ENCODE assay signal across 9 cellular contexts in genomic region chr1:58881471-58881994, GRCh38.
DNase-seq lines count a peak whose midpoint lies in the region; ATAC-seq, FAIRE-seq and TF ChIP-seq lines count a peak whose summit lies in the region.
"Had no signal": no experiment of that assay in that cellular context is flagged by ENCODE, and none has a peak within 500 bp of the region (broad histone marks: within the 10 kb centered on the region; RNA-seq: fewer than 3 reads in every experiment).

No MANE protein-coding gene starts in this region.

- H3K18ac ChIP-seq in H9 (ENCODE audit: insufficient read length, low read depth, low read length) = no peak overlapping the region

- H3K9me3 ChIP-seq in GM23248 (ENCODE audit: low read depth) (no peaks in the 10 kb centered on the region), endodermal cell (ENCODE audit: control insufficient read depth, low read length) (no peaks in the 10 kb centered on the region), H9 (ENCODE audit: control insufficient read depth, low read depth, low read length) (no peaks in the 10 kb centered on the region)

- H3K27ac ChIP-seq in GM23248 = no peak overlapping the region
- H3K27ac ChIP-seq in endodermal cell (ENCODE audit: low read depth, low read length) = no peak overlapping the region
- no peak overlapping the region for H3K27ac ChIP-seq in H9 (ENCODE audit: insufficient read length, low read depth, low read length)

- H3K79me2 ChIP-seq in GM23248 (ENCODE audit: insufficient read depth) (no peaks in the 10 kb centered on the region), H9 (ENCODE audit: insufficient read depth, low read length) (no peaks in the 10 kb centered on the region)

- no peak overlapping the region for H4K8ac ChIP-seq in H9 (replicated peaks; ENCODE audit: insufficient read length, low read depth, low read length)

- H4K5ac ChIP-seq in H9 (ENCODE audit: insufficient read length, low read depth, low read length) = no peak overlapping the region

- H3K36me3 Mint-ChIP-seq in endodermal cell (ENCODE audit: low read depth) (no peaks in the 10 kb centered on the region), H9 (ENCODE audit: insufficient read depth in 1 of 3, low read depth in 3 of 3) (no peaks in the 10 kb centered on the region)

- no peaks in the 10 kb centered on the region for H3K36me3 ChIP-seq in GM23248 (ENCODE audit: low read depth)
- no peaks in the 10 kb centered on the region for H3K36me3 ChIP-seq in endodermal cell (ENCODE audit: control insufficient read depth, insufficient read depth, low read length)
- H3K36me3 ChIP-seq in H7 (replicated peaks; ENCODE audit: control insufficient read depth, insufficient read depth, low read length) = no peaks in the 10 kb centered on the region

- no peak overlapping the region for H3K27ac Mint-ChIP-seq in endodermal cell
- no peak overlapping the region; a peak in 1 of 7 replicates for H3K27ac Mint-ChIP-seq in H9

- intact Hi-C loops in sciatic nerve (cut with DNase I) = no loop called here

- H3K4me2 ChIP-seq in GM23248 (ENCODE audit: unreplicated experiment) (no peak overlapping the region), H9 (ENCODE audit: insufficient read depth, insufficient read length, low read length) (no peak overlapping the region)

- no peaks in the 10 kb centered on the region for H4K20me1 ChIP-seq in GM23248 (ENCODE audit: insufficient read depth)
- no peaks in the 10 kb centered on the region for H4K20me1 ChIP-seq in H9 (ENCODE audit: control insufficient read depth, insufficient read depth, insufficient read length)

- in situ Hi-C loops in GM23248 (cut with MboI) = no loop called here

- H2AK5ac ChIP-seq in H9 (ENCODE audit: insufficient read length, low read length) = no peak overlapping the region

- peaks cover 32% of the 10 kb centered on the region for H3F3A ChIP-seq in GM23248 (ENCODE audit: insufficient read depth)

- H3K4ac ChIP-seq in H9 (ENCODE audit: low read depth, low read length) = no peak overlapping the region

- H3K4me3 Mint-ChIP-seq in endodermal cell (no peak overlapping the region), H9 (no peak overlapping the region)

- peak; percentile 79 for DNase-seq in GM23248
- DNase-seq in RCC 7860 (ENCODE audit: low spot score) = peak; percentile 97
- DNase-seq in fibroblast of the conjunctiva (ENCODE audit: low read depth) = peak; percentile 49
- no peak for DNase-seq in sciatic nerve (ENCODE audit: low spot score)
- no peak for DNase-seq in endodermal cell
- no peak for DNase-seq in H7
- DNase-seq in H9 = no peak

- no peak overlapping the region for H2BK5ac ChIP-seq in H9 (ENCODE audit: insufficient read length, low read length)

- no peaks in the 10 kb centered on the region for H3K27me3 Mint-ChIP-seq in endodermal cell (ENCODE audit: insufficient read depth)
- H3K27me3 Mint-ChIP-seq in H9 (ENCODE audit: low read depth) = 0 out of 2 replicates have a peak, but pooled peaks cover 4% of the 10 kb centered on the region

- H3K4me1 ChIP-seq in GM23248 (ENCODE audit: insufficient read depth) = peaks cover 47% of the 10 kb centered on the region
- H3K4me1 ChIP-seq in endodermal cell (ENCODE audit: control insufficient read depth, insufficient read depth, low read length) = peaks cover 22% of the 10 kb centered on the region
- H3K4me1 ChIP-seq in H9 (ENCODE audit: insufficient read depth, low read length) = peaks cover 2% of the 10 kb centered on the region; the same call in 1 of the 2 replicates

- 46 to 56% methylated on average over 3 of the region's 3 CpGs for WGBS in GM23248 (ENCODE audit: low coverage in 1 of 2, low lambda C conversion rate in 2 of 2, missing lambda C conversion rate in 2 of 2), 2 experiments
- WGBS in endodermal cell (ENCODE audit: insufficient coverage in 1 of 2, insufficient read length in 1 of 2), 2 experiments = 85 to 86% methylated on average over 1 to 3 of the region's 3 CpGs
- WGBS in H9 (ENCODE audit: extremely low coverage, insufficient read length, low lambda C conversion rate) = no CpG with 5 or more reads among the region's 3 CpGs

- no peaks in the 10 kb centered on the region for H3K23me2 ChIP-seq in H9 (ENCODE audit: insufficient read length, low read depth, low read length, poor library complexity, severe bottlenecking)

- H2AFZ ChIP-seq in GM23248 = no peak overlapping the region
- no peak overlapping the region for H2AFZ ChIP-seq in H9 (ENCODE audit: low read length)

- H3T11ph ChIP-seq in H9 (ENCODE audit: low read length) = no peak overlapping the region

- H4K91ac ChIP-seq in H9 (ENCODE audit: insufficient read length, low read depth, low read length) = no peak overlapping the region

- H3K4me3 ChIP-seq in GM23248 (no peak overlapping the region), endodermal cell (ENCODE audit: low read length) (no peak overlapping the region), H7 (ENCODE audit: insufficient read depth, low read depth, low read length) (no peak overlapping the region)
- H3K4me3 ChIP-seq: lung had no signal

- H3K9me3 Mint-ChIP-seq in endodermal cell = no peaks in the 10 kb centered on the region
- no peaks in the 10 kb centered on the region for H3K9me3 Mint-ChIP-seq in H9

- no peak overlapping the region for H3K14ac ChIP-seq in H9 (ENCODE audit: insufficient read depth, low read length)

- no peaks in the 10 kb centered on the region for H3K9me2 ChIP-seq in GM23248 (ENCODE audit: insufficient read depth)

- no peak overlapping the region for H3K9ac ChIP-seq in GM23248
- no peak overlapping the region for H3K9ac ChIP-seq in endodermal cell (ENCODE audit: extremely low read depth, low read length, poor library complexity, severe bottlenecking)
- H3K9ac ChIP-seq in H9 (ENCODE audit: extremely low read depth, insufficient read length, low read length) = no peak overlapping the region

- TF ChIP-seq CTCF in endodermal cell (conservative IDR thresholded peaks at IDR 0.05) = no peak
- no peak for TF ChIP-seq CTCF in H9 (conservative IDR thresholded peaks at IDR 0.05)

- H2BK20ac ChIP-seq in H9 (ENCODE audit: low read depth, low read length, poor library complexity, severe bottlenecking) = no peak overlapping the region

- no peak overlapping the region for H2BK15ac ChIP-seq in H9 (ENCODE audit: low read depth, low read length)

- H3K4me1 Mint-ChIP-seq in endodermal cell (peaks cover 34% of the 10 kb centered on the region), H9 (peaks cover 5 to 9% of the 10 kb centered on the region in 2 experiments)

- ATAC-seq in sciatic nerve = peak; percentile 74
- no peak for ATAC-seq in HG02840 (IDR thresholded peaks at IDR 0.05; ENCODE audit: low FRiP score, unreplicated experiment)

- H2BK120ac ChIP-seq in H9 (ENCODE audit: low read depth, low read length, poor library complexity, severe bottlenecking) = no peak overlapping the region

- no peaks in the 10 kb centered on the region for H3K79me1 ChIP-seq in H9 (ENCODE audit: insufficient read depth, low read depth, low read length, poor library complexity, severe bottlenecking)

- no peak overlapping the region for H3K23ac ChIP-seq in H9 (ENCODE audit: insufficient read length, low read depth, low read length)

- no peak overlapping the region for H3K56ac ChIP-seq in H9 (ENCODE audit: insufficient read length, low read depth, low read length)

- FAIRE-seq in RCC 7860 (lab: Jason Lieb, UNC) = peak; percentile 96

- H2BK12ac ChIP-seq in H9 (ENCODE audit: insufficient read length, low read depth, low read length) = no peak overlapping the region

- H3K27me3 ChIP-seq in GM23248 (replicated peaks; ENCODE audit: insufficient read depth) (no peaks in the 10 kb centered on the region), endodermal cell (ENCODE audit: control insufficient read depth, insufficient read depth, low read length, poor library complexity, severe bottlenecking) (no peaks in the 10 kb centered on the region), H7 (ENCODE audit: control insufficient read depth, insufficient read depth, low read length) (no peaks in the 10 kb centered on the region), H9 (ENCODE audit: insufficient read depth, low read length) (no peaks in the 10 kb centered on the region)

Comparison
In these comparisons a context has a peak if more than half of its experiments do, and no peak if none do; other contexts are left out.
1. DNase-seq: peak in GM23248 (single experiment), RCC 7860 (single experiment) and fibroblast of the conjunctiva (single experiment); none in sciatic nerve (single experiment), endodermal cell (single experiment), H7 (single experiment) and H9 (single experiment).